Comparison of ENCODE assay signal across 2 cellular contexts in the genomic region with DNA sequence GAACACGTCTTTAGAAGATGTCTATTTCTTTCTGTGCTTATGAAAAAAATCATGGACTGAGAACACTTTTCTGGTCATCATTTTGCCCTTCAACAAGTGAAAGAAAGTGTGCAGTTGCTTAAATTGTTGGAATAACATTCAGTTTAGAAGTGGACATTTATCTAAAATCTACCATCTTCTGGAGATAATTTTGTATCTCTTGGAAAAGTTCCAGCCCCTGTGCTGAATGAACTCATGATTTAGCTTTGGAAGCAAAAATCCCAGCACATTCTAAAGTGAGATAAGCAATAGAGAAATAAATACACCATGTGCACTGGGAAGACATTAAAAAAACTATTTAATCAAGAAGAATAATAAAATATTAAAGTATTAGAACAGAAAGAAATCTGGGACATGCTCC.
A peak's percentile ranks its signal among the peaks of the same experiment; 100 is the strongest.
TF ChIP-seq lines count a peak whose summit lies in the region.

No MANE protein-coding gene starts in this region.

TF ChIP-seq in SK-N-SH treated with all-trans-retinoic acid at 6 μM for 48 hours, 23 proteins besides CTCF, POLR2A, EP300 and RAD21 (continued from another document):
- TF ChIP-seq POU6F1 (CRISPR knock-in tag; IDR thresholded peaks at IDR 0.05; ENCODE audit: borderline replicate concordance, low read depth) (no peak; the same call in 1 of the 2 replicates), TOX (CRISPR knock-in tag; IDR thresholded peaks at IDR 0.05; ENCODE audit: borderline replicate concordance) (no peak), ZFP30 (CRISPR knock-in tag; IDR thresholded peaks at IDR 0.05) (no peak), TCF4 (CRISPR knock-in tag; IDR thresholded peaks at IDR 0.05; ENCODE audit: borderline replicate concordance) (peak; percentile 37; the same call in 1 of the 2 replicates), ZNF70 (CRISPR knock-in tag; IDR thresholded peaks at IDR 0.05) (no peak), CREB5 (CRISPR knock-in tag; IDR thresholded peaks at IDR 0.05; ENCODE audit: low read depth) (peak; percentile 62; the same call in 1 of the 2 replicates), PPARA (CRISPR knock-in tag; IDR thresholded peaks at IDR 0.05; ENCODE audit: borderline replicate concordance) (no peak), RARB (CRISPR knock-in tag; IDR thresholded peaks at IDR 0.05) (no peak), ESRRG (CRISPR knock-in tag; IDR thresholded peaks at IDR 0.05) (no peak), ZNF8 (CRISPR knock-in tag; IDR thresholded peaks at IDR 0.05) (no peak), ZFP3 (CRISPR knock-in tag; IDR thresholded peaks at IDR 0.05) (no peak), ZNF565 (CRISPR knock-in tag; conservative IDR thresholded peaks at IDR 0.05; ENCODE audit: low read depth) (no peak), ARNTL (CRISPR knock-in tag; IDR thresholded peaks at IDR 0.05; ENCODE audit: borderline replicate concordance, low read depth) (no peak), TSHZ2 (CRISPR knock-in tag; IDR thresholded peaks at IDR 0.05) (no peak), SNAI2 (CRISPR knock-in tag; IDR thresholded peaks at IDR 0.05) (0 out of 2 replicates have a peak, but pooled peaks have one; percentile 23), GLIS3 (CRISPR knock-in tag; IDR thresholded peaks at IDR 0.05) (0 out of 2 replicates have a peak, but pooled peaks have one; percentile 40)
- TF ChIP-seq, protein P1, sequence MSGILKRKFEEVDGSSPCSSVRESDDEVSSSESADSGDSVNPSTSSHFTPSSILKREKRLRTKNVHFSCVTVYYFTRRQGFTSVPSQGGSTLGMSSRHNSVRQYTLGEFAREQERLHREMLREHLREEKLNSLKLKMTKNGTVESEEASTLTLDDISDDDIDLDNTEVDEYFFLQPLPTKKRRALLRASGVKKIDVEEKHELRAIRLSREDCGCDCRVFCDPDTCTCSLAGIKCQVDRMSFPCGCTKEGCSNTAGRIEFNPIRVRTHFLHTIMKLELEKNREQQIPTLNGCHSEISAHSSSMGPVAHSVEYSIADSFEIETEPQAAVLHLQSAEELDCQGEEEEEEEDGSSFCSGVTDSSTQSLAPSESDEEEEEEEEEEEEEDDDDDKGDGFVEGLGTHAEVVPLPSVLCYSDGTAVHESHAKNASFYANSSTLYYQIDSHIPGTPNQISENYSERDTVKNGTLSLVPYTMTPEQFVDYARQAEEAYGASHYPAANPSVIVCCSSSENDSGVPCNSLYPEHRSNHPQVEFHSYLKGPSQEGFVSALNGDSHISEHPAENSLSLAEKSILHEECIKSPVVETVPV (CRISPR knock-in tag; IDR thresholded peaks at IDR 0.05) = no peak
TF ChIP-seq in SK-N-SH treated with all-trans-retinoic acid at 6 μM for 48 hours: peak in this region for 5.

TF ChIP-seq in SK-N-SH, 30 proteins besides CTCF, POLR2A, EP300 and RAD21 (continued from another document):
- TF ChIP-seq MXI1 (IDR thresholded peaks at IDR 0.05; ENCODE audit: low read depth, low read length) (no peak), MEF2A (IDR thresholded peaks at IDR 0.05; ENCODE audit: borderline replicate concordance, low read depth) (no peak), NFIC (IDR thresholded peaks at IDR 0.05; ENCODE audit: borderline replicate concordance) (no peak), FOXJ3 (CRISPR knock-in tag; IDR thresholded peaks at IDR 0.05) (no peak), MAX (IDR thresholded peaks at IDR 0.05; ENCODE audit: low read depth) (no peak), CHD2 (IDR thresholded peaks at IDR 0.05; ENCODE audit: low read length, partially characterized antibody) (no peak), ELF1 (IDR thresholded peaks at IDR 0.05) (no peak), NRF1 (IDR thresholded peaks at IDR 0.05; ENCODE audit: low read depth, low read length) (no peak)
- TF ChIP-seq, protein P2, sequence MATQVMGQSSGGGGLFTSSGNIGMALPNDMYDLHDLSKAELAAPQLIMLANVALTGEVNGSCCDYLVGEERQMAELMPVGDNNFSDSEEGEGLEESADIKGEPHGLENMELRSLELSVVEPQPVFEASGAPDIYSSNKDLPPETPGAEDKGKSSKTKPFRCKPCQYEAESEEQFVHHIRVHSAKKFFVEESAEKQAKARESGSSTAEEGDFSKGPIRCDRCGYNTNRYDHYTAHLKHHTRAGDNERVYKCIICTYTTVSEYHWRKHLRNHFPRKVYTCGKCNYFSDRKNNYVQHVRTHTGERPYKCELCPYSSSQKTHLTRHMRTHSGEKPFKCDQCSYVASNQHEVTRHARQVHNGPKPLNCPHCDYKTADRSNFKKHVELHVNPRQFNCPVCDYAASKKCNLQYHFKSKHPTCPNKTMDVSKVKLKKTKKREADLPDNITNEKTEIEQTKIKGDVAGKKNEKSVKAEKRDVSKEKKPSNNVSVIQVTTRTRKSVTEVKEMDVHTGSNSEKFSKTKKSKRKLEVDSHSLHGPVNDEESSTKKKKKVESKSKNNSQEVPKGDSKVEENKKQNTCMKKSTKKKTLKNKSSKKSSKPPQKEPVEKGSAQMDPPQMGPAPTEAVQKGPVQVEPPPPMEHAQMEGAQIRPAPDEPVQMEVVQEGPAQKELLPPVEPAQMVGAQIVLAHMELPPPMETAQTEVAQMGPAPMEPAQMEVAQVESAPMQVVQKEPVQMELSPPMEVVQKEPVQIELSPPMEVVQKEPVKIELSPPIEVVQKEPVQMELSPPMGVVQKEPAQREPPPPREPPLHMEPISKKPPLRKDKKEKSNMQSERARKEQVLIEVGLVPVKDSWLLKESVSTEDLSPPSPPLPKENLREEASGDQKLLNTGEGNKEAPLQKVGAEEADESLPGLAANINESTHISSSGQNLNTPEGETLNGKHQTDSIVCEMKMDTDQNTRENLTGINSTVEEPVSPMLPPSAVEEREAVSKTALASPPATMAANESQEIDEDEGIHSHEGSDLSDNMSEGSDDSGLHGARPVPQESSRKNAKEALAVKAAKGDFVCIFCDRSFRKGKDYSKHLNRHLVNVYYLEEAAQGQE (IDR thresholded peaks at IDR 0.05; ENCODE audit: low read depth, low read length) = no peak
